Comparison of ENCODE assay signal across 1 cellular context in genomic region chr11:45665206-45665932, GRCh38.
TF ChIP-seq lines count a peak whose summit lies in the region.

Gene CHST1 (minus strand): TSS chr11:45665622. CDS start chr11:45650923, 14,699 bp downstream.

TF ChIP-seq in liver, 16 proteins besides CTCF, POLR2A, EP300 and RAD21 (continued from another document):
- no peak for TF ChIP-seq RXRA (IDR thresholded peaks at IDR 0.05)
- no peak for TF ChIP-seq SP1 (IDR thresholded peaks at IDR 0.05)
- TF ChIP-seq HNF4A (conservative IDR thresholded peaks at IDR 0.05): no peak
- no peak for TF ChIP-seq MAX (IDR thresholded peaks at IDR 0.05)
